In genomic region chr11:12142909-12143308, GRCh38 we compare ENCODE assay signal across 18 cellular contexts. TPM values are rescaled to one million over a fixed set of nuclear protein-coding genes. Genes with fewer than 3 reads are reported as not detected.
DNase-seq lines count a peak whose midpoint lies in the region; ATAC-seq and TF ChIP-seq lines count a peak whose summit lies in the region.
"Had no signal": no experiment of that assay in that cellular context is flagged by ENCODE, and none has a peak within 500 bp of the region (broad histone marks: within the 10 kb centered on the region; RNA-seq: fewer than 3 reads in every experiment).

No MANE protein-coding gene starts in this region.

- TF ChIP-seq CTCF in left lung (IDR thresholded peaks at IDR 0.05) (no peak), tibial artery (IDR thresholded peaks at IDR 0.05) (no peak)

- H3K4me3 Mint-ChIP-seq in activated CD8-positive, alpha-beta memory T cell treated with anti-CD3 and anti-CD28 coated beads, Interleukin-2, amount 10 ng/mL, durations not matched to agents 7 days and 5 days: no peak overlapping the region
- H3K4me3 Mint-ChIP-seq in activated T-helper 17 cell treated with anti-CD3 and anti-CD28 coated beads, Interleukin-2, amount 50 U/mL, for 72 hours: peak overlapping the region; percentile 9
- no peak overlapping the region for H3K4me3 Mint-ChIP-seq in CD8-positive, alpha-beta memory T cell

- H3K4me1 ChIP-seq in left lung (peaks cover 28 to 31% of the 10 kb centered on the region in 2 donors), tibial artery (peaks cover 0 to 86% (median 73%) of the 10 kb centered on the region in 4 donors)
- H3K4me1 ChIP-seq in CD8-positive, alpha-beta memory T cell (ENCODE audit: insufficient read depth, low read length): peaks cover 42% of the 10 kb centered on the region

- no peaks in the 10 kb centered on the region for H3K9me3 Mint-ChIP-seq in activated CD8-positive, alpha-beta memory T cell treated with anti-CD3 and anti-CD28 coated beads, Interleukin-2, amount 10 ng/mL, durations not matched to agents 7 days and 5 days (ENCODE audit: low read depth)
- peaks cover 4% of the 10 kb centered on the region for H3K9me3 Mint-ChIP-seq in activated T-helper 17 cell treated with anti-CD3 and anti-CD28 coated beads, Interleukin-2, amount 50 U/mL, for 72 hours
- no peaks in the 10 kb centered on the region for H3K9me3 Mint-ChIP-seq in CD8-positive, alpha-beta memory T cell

- POLR2A ChIA-PET in CD8-positive, alpha-beta memory T cell (lab: Charles Lee): no interaction called here

- H3K36me3 ChIP-seq in left lung (no peaks in the 10 kb centered on the region), tibial artery (no peaks in the 10 kb centered on the region)
- H3K36me3 ChIP-seq in CD8-positive, alpha-beta memory T cell (ENCODE audit: insufficient read depth, low read length): no peaks in the 10 kb centered on the region
- H3K36me3 ChIP-seq: right lobe of liver had no signal

- CTCF ChIA-PET in activated CD8-positive, alpha-beta memory T cell treated with anti-CD3 and anti-CD28 coated beads, Interleukin-2, amount 10 ng/mL, durations not matched to agents 7 days and 5 days (lab: Charles Lee): interaction anchor here (1.0 to 1.5 kb wide), 3 partner anchors 9 to 34 kb away, joined by 3 to 4 read pairs (median 3); no protein-coding TSS in a partner anchor
- CTCF ChIA-PET in CD8-positive, alpha-beta memory T cell (lab: Charles Lee): no interaction called here

- peaks cover 32% of the 10 kb centered on the region for H3K36me3 Mint-ChIP-seq in activated CD8-positive, alpha-beta memory T cell treated with anti-CD3 and anti-CD28 coated beads, Interleukin-2, amount 10 ng/mL, durations not matched to agents 7 days and 5 days
- H3K36me3 Mint-ChIP-seq in activated T-helper 17 cell treated with anti-CD3 and anti-CD28 coated beads, Interleukin-2, amount 50 U/mL, for 72 hours (ENCODE audit: low read depth): peaks cover 20% of the 10 kb centered on the region
- H3K36me3 Mint-ChIP-seq in CD8-positive, alpha-beta memory T cell: peaks cover 3 to 7% (median 4%) of the 10 kb centered on the region in 3 donors

- H3K4me3 ChIP-seq in left lung (no peak overlapping the region), tibial artery (no peak overlapping the region)
- H3K4me3 ChIP-seq in CD8-positive, alpha-beta memory T cell (ENCODE audit: low read length): no peak overlapping the region
- H3K4me3 ChIP-seq: right lobe of liver had no signal

- no peak for ATAC-seq in activated CD8-positive, alpha-beta memory T cell treated with anti-CD3 and anti-CD28 coated beads, Interleukin-2, amount 10 ng/mL, durations not matched to agents 7 days and 5 days
- no peak for ATAC-seq in activated T-helper 17 cell treated with anti-CD3 and anti-CD28 coated beads, Interleukin-2, amount 50 U/mL, for 72 hours (replicated peaks)
- ATAC-seq in left lung: no peak
- ATAC-seq in GM19351 (IDR thresholded peaks at IDR 0.05; ENCODE audit: unreplicated experiment): no peak
- ATAC-seq: esophagus mucosa had no signal

- H3K9me3 ChIP-seq in left lung (no peaks in the 10 kb centered on the region), tibial artery (no peaks in the 10 kb centered on the region)
- H3K9me3 ChIP-seq in CD8-positive, alpha-beta memory T cell (ENCODE audit: low read length): no peaks in the 10 kb centered on the region
- H3K9me3 ChIP-seq: right lobe of liver had no signal

- intact Hi-C loops in left lung (cut with DNase I): no loop called here
- intact Hi-C loops in tibial artery (cut with DNase I; ENCODE audit: low total_unique reads): no loop called here

- H3K27me3 ChIP-seq in left lung (no peaks in the 10 kb centered on the region), tibial artery (no peaks in the 10 kb centered on the region)
- no peaks in the 10 kb centered on the region for H3K27me3 ChIP-seq in CD8-positive, alpha-beta memory T cell (ENCODE audit: insufficient read depth, low read length, poor library complexity, severe bottlenecking)
- H3K27me3 ChIP-seq: right lobe of liver had no signal

- H3K27ac ChIP-seq in left lung (peak overlapping the region; percentile 48 to 69), tibial artery (peak overlapping the region; percentile 88 to 89)
- no peak overlapping the region for H3K27ac ChIP-seq in CD8-positive, alpha-beta memory T cell (ENCODE audit: low read depth, low read length)
- H3K27ac ChIP-seq: right lobe of liver had no signal

- peak overlapping the region; percentile 44 for H3K27ac Mint-ChIP-seq in activated CD8-positive, alpha-beta memory T cell treated with anti-CD3 and anti-CD28 coated beads, Interleukin-2, amount 10 ng/mL, durations not matched to agents 7 days and 5 days
- H3K27ac Mint-ChIP-seq in activated T-helper 17 cell treated with anti-CD3 and anti-CD28 coated beads, Interleukin-2, amount 50 U/mL, for 72 hours: peak overlapping the region; percentile 83
- H3K27ac Mint-ChIP-seq in CD8-positive, alpha-beta memory T cell: peak overlapping the region in 4 of 8 donors; percentile 4 to 91 (median 40)

- H3K4me1 Mint-ChIP-seq in activated CD8-positive, alpha-beta memory T cell treated with anti-CD3 and anti-CD28 coated beads, Interleukin-2, amount 10 ng/mL, durations not matched to agents 7 days and 5 days: peaks cover 56% of the 10 kb centered on the region
- H3K4me1 Mint-ChIP-seq in activated T-helper 17 cell treated with anti-CD3 and anti-CD28 coated beads, Interleukin-2, amount 50 U/mL, for 72 hours: peaks cover 48% of the 10 kb centered on the region
- peaks cover 31 to 64% (median 31%) of the 10 kb centered on the region in 3 donors for H3K4me1 Mint-ChIP-seq in CD8-positive, alpha-beta memory T cell

- no peak for DNase-seq in activated CD8-positive, alpha-beta memory T cell treated with anti-CD3 and anti-CD28 coated beads, Interleukin-2, amount 10 ng/mL, durations not matched to agents 7 days and 5 days
- DNase-seq in activated CD8-positive, alpha-beta memory T cell treated with anti-CD3 and anti-CD28 coated beads, Interleukin-2, amount 50 U/mL, for 48 hours: no peak
- no peak for DNase-seq in left lung
- no peak for DNase-seq in tibial artery
- DNase-seq in CD8-positive, alpha-beta memory T cell: no peak
- no peak for DNase-seq in activated T-cell treated with anti-CD3 and anti-CD28 coated beads, Interleukin-2, amount 50 U/mL, for 48 hours
- DNase-seq: activated CD4-positive, alpha-beta T cell treated with anti-CD3 and anti-CD28 coated beads for 1 hour; activated gamma-delta T cell treated with Interleukin-2 at 50 U/mL for 16 hours; DMS79; GOT3; KBM-7; NCI-H1436 treated with DMSO at 0.1 percent for 48 hours; NCI-H446; right lobe of liver; stimulated activated naive CD4-positive, alpha-beta T cell treated with Interleukin-2 at 50 U/mL for 16 hours had no signal

- no peaks in the 10 kb centered on the region for H3K27me3 Mint-ChIP-seq in activated CD8-positive, alpha-beta memory T cell treated with anti-CD3 and anti-CD28 coated beads, Interleukin-2, amount 10 ng/mL, durations not matched to agents 7 days and 5 days
- H3K27me3 Mint-ChIP-seq in activated T-helper 17 cell treated with anti-CD3 and anti-CD28 coated beads, Interleukin-2, amount 50 U/mL, for 72 hours: no peaks in the 10 kb centered on the region
- H3K27me3 Mint-ChIP-seq in CD8-positive, alpha-beta memory T cell: no peaks in the 10 kb centered on the region

RNA-seq across cellular contexts. Expression of gene MICAL2, which starts 32.5 kb away (rescaled TPM):
- total RNA-seq in activated CD8-positive, alpha-beta memory T cell treated with anti-CD3 and anti-CD28 coated beads, Interleukin-2, amount 10 ng/mL, durations not matched to agents 7 days and 5 days: 100 to 1,000 TPM; 120 to 168 TPM
- 100 to 1,000 TPM; 127 to 253 TPM for total RNA-seq in activated T-helper 17 cell treated with anti-CD3 and anti-CD28 coated beads, Interleukin-2, amount 50 U/mL, for 72 hours
- total RNA-seq in left lung: 100 to 1,000 TPM; 242 to 293 TPM
- 100 to 1,000 TPM; 146 to 147 TPM for total RNA-seq in CD8-positive, alpha-beta memory T cell
- polyA plus RNA-seq in CD8-positive, alpha-beta memory T cell: 32.4 TPM
